18 cellular contexts compared by ENCODE assay signal in genomic region chr20:31909253-31910070, GRCh38. TPM values are rescaled to one million over a fixed set of nuclear protein-coding genes. Genes with fewer than 3 reads are reported as not detected.
A peak's percentile ranks its signal among the peaks of the same experiment; 100 is the strongest.
DNase-seq lines count a peak whose midpoint lies in the region; ATAC-seq, FAIRE-seq and TF ChIP-seq lines count a peak whose summit lies in the region.
"Had no signal": no experiment of that assay in that cellular context is flagged by ENCODE, and none has a peak within 500 bp of the region (broad histone marks: within the 10 kb centered on the region; RNA-seq: fewer than 3 reads in every experiment).

No MANE protein-coding gene starts in this region.

- no peaks in the 10 kb centered on the region for H3K9me3 ChIP-seq in H1 (ENCODE audit: insufficient read depth in 2 of 2, low read depth in 1 of 2, low read length in 1 of 2)
- no peaks in the 10 kb centered on the region for H3K9me3 ChIP-seq in sigmoid colon

- no peak overlapping the region for H3K56ac ChIP-seq in H1 (replicated peaks; ENCODE audit: insufficient read length, low read depth, low read length)

- no peak overlapping the region for H2BK15ac ChIP-seq in H1 (ENCODE audit: low read length)

- ATAC-seq in GM23338, result no peak
- no peak for ATAC-seq in HG03520 (IDR thresholded peaks at IDR 0.05; ENCODE audit: unreplicated experiment)
- ATAC-seq in HG03108 (IDR thresholded peaks at IDR 0.05; ENCODE audit: unreplicated experiment), result no peak
- ATAC-seq: HCT116 had no signal

- H3K9me2 ChIP-seq in GM23338 (ENCODE audit: insufficient read depth), result no peaks in the 10 kb centered on the region; the same call in 1 of the 2 replicates

- no peak overlapping the region for H2BK20ac ChIP-seq in H1 (ENCODE audit: low read length)

- no peak for TF ChIP-seq POLR2A in H1 (IDR thresholded peaks at IDR 0.05; ENCODE audit: control extremely low read depth in 1 of 2, low read depth in 2 of 2, low read length in 2 of 2)
- TF ChIP-seq POLR2A in sigmoid colon (IDR thresholded peaks at IDR 0.05), result no peak

- H3K4me3 ChIP-seq in GM23338 (no peak overlapping the region), H1 (ENCODE audit: extremely low read depth in 1 of 4, insufficient read depth in 2 of 4, low read depth in 3 of 4, low read length in 4 of 4) (no peak overlapping the region), sigmoid colon (no peak overlapping the region)
- H3K4me3 ChIP-seq: GM23248 had no signal

- FAIRE-seq in H1 (lab: Jason Lieb, UNC), result no peak
- FAIRE-seq: A204.1, G401.6 had no signal

- H3K27ac ChIP-seq in GM23338 (ENCODE audit: low read depth) (no peak overlapping the region), H1 (ENCODE audit: low read depth, low read length) (no peak overlapping the region), sigmoid colon (no peak overlapping the region)
- H3K27ac ChIP-seq: GM23248 had no signal

- H3K4ac ChIP-seq in H1 (replicated peaks; ENCODE audit: insufficient read length, low read depth, low read length), result no peak overlapping the region

- no peak overlapping the region for H2AK5ac ChIP-seq in H1 (ENCODE audit: low read depth, low read length)

- intact Hi-C loops in sigmoid colon (cut with DNase I), result no loop called here

- WGBS in H1 (ENCODE audit: extremely low coverage in 1 of 2, insufficient coverage in 1 of 2, insufficient read length in 1 of 2, insufficient replicate concordance in 2 of 2, low coverage in 1 of 2, low lambda C conversion rate in 2 of 2, missing lambda C conversion rate in 1 of 2), 2 experiments, result 89% methylated on average over 17 of the region's 17 CpGs; no CpG with 5 or more reads in 1 of the 2 experiments
- WGBS in sigmoid colon, 2 donors, result 88 to 92% methylated on average over 17 of the region's 17 CpGs

- H4K5ac ChIP-seq in H1 (ENCODE audit: insufficient read length, low read depth, low read length), result no peak overlapping the region

- H3K27me3 Mint-ChIP-seq in GM23338 (ENCODE audit: insufficient read depth, low read depth, poor library complexity), result peaks cover 8% of the 10 kb centered on the region
- H3K27me3 Mint-ChIP-seq: B cell; CD4-positive, alpha-beta T cell had no signal

- H2BK12ac ChIP-seq in H1 (ENCODE audit: low read depth, low read length), result peak overlapping the region; percentile 61; the same call in 1 of the 2 replicates

- no peaks in the 10 kb centered on the region for H3K79me2 ChIP-seq in GM23338 (replicated peaks; ENCODE audit: insufficient read depth)
- no peaks in the 10 kb centered on the region for H3K79me2 ChIP-seq in H1 (ENCODE audit: control insufficient read depth in 1 of 2, insufficient read depth in 2 of 2, low read length in 2 of 2)

- H3K36me3 ChIP-seq in GM23338 (ENCODE audit: insufficient read depth), result no peaks in the 10 kb centered on the region
- H3K36me3 ChIP-seq in H1 (ENCODE audit: control insufficient read depth in 2 of 4, insufficient read depth in 4 of 4, low read length in 3 of 4), result no peaks in the 10 kb centered on the region
- H3K36me3 ChIP-seq in sigmoid colon, result no peaks in the 10 kb centered on the region

- CTCF ChIA-PET in H1 (lab: Charles Lee; ENCODE audit: partially characterized antibody), result interaction anchor here (0.7 to 2.0 kb wide), 5 partner anchors 25 to 200 kb away, joined by 3 to 6 read pairs (median 4); no protein-coding TSS in a partner anchor

- H3K4me1 Mint-ChIP-seq in GM23338, result peaks cover 46% of the 10 kb centered on the region
- H3K4me1 Mint-ChIP-seq: B cell had no signal

- H3K23me2 ChIP-seq in H1 (ENCODE audit: low read depth, low read length), result peaks cover 2% of the 10 kb centered on the region; the same call in 1 of the 2 replicates

- H3K4me2 ChIP-seq in GM23338 (no peak overlapping the region), H1 (ENCODE audit: insufficient read depth in 1 of 2, low read depth in 2 of 2, low read length in 2 of 2) (no peak overlapping the region)

- peaks cover 48% of the 10 kb centered on the region for H3K4me1 ChIP-seq in GM23338 (ENCODE audit: insufficient read depth)
- peaks cover 12 to 34% (median 28%) of the 10 kb centered on the region in 4 experiments for H3K4me1 ChIP-seq in H1 (replicated peaks in 1 of 4; ENCODE audit: control insufficient read depth in 3 of 4, insufficient read depth in 4 of 4, low read length in 3 of 4)
- H3K4me1 ChIP-seq in sigmoid colon, result no peaks in the 10 kb centered on the region

- peaks cover 70% of the 10 kb centered on the region for H3K9me3 Mint-ChIP-seq in GM23338
- H3K9me3 Mint-ChIP-seq: CD4-positive, alpha-beta T cell had no signal

- no peak for TF ChIP-seq RAD21 in H1 (IDR thresholded peaks at IDR 0.05 in 1 of 2, conservative IDR thresholded peaks at IDR 0.05 in 1 of 2; ENCODE audit: low read depth in 2 of 2, low read length in 2 of 2)

- no peak overlapping the region for H2BK120ac ChIP-seq in H1 (replicated peaks; ENCODE audit: low read depth, low read length)

- POLR2A ChIA-PET in H1 (lab: Charles Lee; ENCODE audit: partially characterized antibody), result interaction anchor here (0.8 kb wide), 1 partner anchor 10 kb away, joined by 4 read pairs; no protein-coding TSS in a partner anchor

- DNase-seq in GM23338 (ENCODE audit: low spot score), result no peak
- peak; percentile 47 for DNase-seq in KBM-7
- no peak for DNase-seq in H1 (ENCODE audit: low read depth in 1 of 2, low spot score in 2 of 2)
- DNase-seq in sigmoid colon, result peak; percentile 15
- DNase-seq in OCI-M2 (lab: John Stamatoyannopoulos, UW; ENCODE audit: unreplicated experiment), result no peak
- DNase-seq: C1 segment of cervical spinal cord; CD4-positive, alpha-beta T cell; DMS79; GM23248; Karpas-422 had no signal

- no peaks in the 10 kb centered on the region for H3K27me3 ChIP-seq in GM23338 (ENCODE audit: insufficient read depth)
- H3K27me3 ChIP-seq in H1 (replicated peaks in 1 of 4; ENCODE audit: control insufficient read depth in 3 of 4, extremely low read depth in 1 of 4, insufficient read depth in 3 of 4, low read length in 3 of 4), result peaks cover 0 to 2% (median 0%) of the 10 kb centered on the region in 4 experiments; a peak in 1 of 7 replicates
- no peaks in the 10 kb centered on the region for H3K27me3 ChIP-seq in sigmoid colon

- no peak overlapping the region for H3K27ac Mint-ChIP-seq in GM23338
- H3K27ac Mint-ChIP-seq: B cell; CD4-positive, alpha-beta T cell had no signal

- TF ChIP-seq EP300 in H1 (IDR thresholded peaks at IDR 0.05; ENCODE audit: borderline replicate concordance in 1 of 2, low read depth in 2 of 2, low read length in 2 of 2) (no peak), sigmoid colon (IDR thresholded peaks at IDR 0.05) (no peak)

- H3K4me3 Mint-ChIP-seq in GM23338, result no peak overlapping the region
- H3K4me3 Mint-ChIP-seq: B cell; CD4-positive, alpha-beta T cell had no signal

- no peak overlapping the region for H3K18ac ChIP-seq in H1 (ENCODE audit: extremely low read depth, low read length)

- no peak overlapping the region for H4K91ac ChIP-seq in H1 (replicated peaks; ENCODE audit: insufficient read length, low read length)

- H3K79me1 ChIP-seq in H1 (ENCODE audit: low read depth, low read length), result no peaks in the 10 kb centered on the region

- H3K36me3 Mint-ChIP-seq in GM23338 (ENCODE audit: low read depth), result no peaks in the 10 kb centered on the region; the same call in 2 of the 3 replicates

- no peak overlapping the region for H3K9ac ChIP-seq in H1 (replicated peaks in 1 of 4; ENCODE audit: extremely low read depth in 1 of 4, low read depth in 3 of 4, low read length in 3 of 4)
- H3K9ac ChIP-seq: GM23248 had no signal

- H3K23ac ChIP-seq in H1 (ENCODE audit: insufficient read length), result no peak overlapping the region

- H3F3A ChIP-seq in GM23338 (replicated peaks; ENCODE audit: low read depth), result peaks cover 16% of the 10 kb centered on the region

- H3K14ac ChIP-seq in H1 (ENCODE audit: insufficient read length), result no peak overlapping the region

- H2AFZ ChIP-seq in GM23338 (peak overlapping the region; percentile 87), H1 (ENCODE audit: low read length) (peak overlapping the region; percentile 0; the same call in 1 of the 2 replicates)
- H2AFZ ChIP-seq: GM23248 had no signal

- no peaks in the 10 kb centered on the region for H4K20me1 ChIP-seq in GM23338 (replicated peaks; ENCODE audit: insufficient read depth)
- no peaks in the 10 kb centered on the region for H4K20me1 ChIP-seq in H1 (replicated peaks in 1 of 2; ENCODE audit: control insufficient read depth in 1 of 2, insufficient read depth in 2 of 2, low read length in 2 of 2)

- TF ChIP-seq CTCF in GM23338 (conservative IDR thresholded peaks at IDR 0.05; ENCODE audit: low read depth in 2 of 2), result no peak
- TF ChIP-seq CTCF in H1 (IDR thresholded peaks at IDR 0.05; ENCODE audit: control extremely low read depth in 1 of 3, insufficient read depth in 1 of 3, low read depth in 1 of 3, low read length in 3 of 3), result no peak
- no peak for TF ChIP-seq CTCF in sigmoid colon (IDR thresholded peaks at IDR 0.05)

- H4K8ac ChIP-seq in H1 (ENCODE audit: extremely low read depth, insufficient read depth, low read length), result no peak overlapping the region

- in situ Hi-C loops in KBM-7 (cut with MboI; ENCODE audit: low pct_unique_long_range_greater_than_20kb, low sequenced_read_pairs), result no loop called here

- 0 out of 2 replicates have a peak overlapping the region, but pooled peaks have one; percentile 5 for H2BK5ac ChIP-seq in H1 (ENCODE audit: low read depth, low read length)

RNA-seq across cellular contexts. Expression of gene TTLL9, which starts 39.0 kb away (rescaled TPM):
- 0.39 TPM in 1 of 2 replicates, not detected in the other for total RNA-seq in GM23338 (2014; rRNA removed; shearing (Covaris generic))
- polyA plus RNA-seq in GM23338 (2016; fragmentation: Nextera tagmentation; extraction: Ambion mirVana), result not detected in 2 replicates
- total RNA-seq in H1 (2021; fragmentation: NEBNext Ultra II Directional; extraction: Animal tissue kit (Norgen Biotek cat#: 25700)), result not detected in 2 replicates
- 0.06 and 0.19 TPM in 2 replicates for polyA plus RNA-seq in H1 (2011; rRNA removed)
- polyA plus RNA-seq in H1 (2011; cell fraction: cytosol; rRNA removed), result 0.10 TPM
- polyA plus RNA-seq in H1 (2011; cell fraction: nucleus; rRNA removed), result 0.20 TPM
- 0.15 to 0.24 TPM (median 0.16 TPM) in 3 of 4 replicates, not detected in the other for polyA plus RNA-seq in H1 (2012, experiment 1 of 2)
- polyA plus RNA-seq in H1 (2012, experiment 2 of 2), result not detected
- polyA plus RNA-seq in H1 (2013, experiment 1 of 2), result not detected
- polyA plus RNA-seq in H1 (2013, experiment 2 of 2), result 0.04 TPM
- polyA minus RNA-seq in H1 (2011; rRNA and poly(A)+ RNA removed), result 0.20 TPM in 1 of 2 replicates, not detected in the other
- not detected for polyA minus RNA-seq in H1 (2011; cell fraction: cytosol; rRNA and poly(A)+ RNA removed)
- polyA minus RNA-seq in H1 (2011; cell fraction: nucleus; rRNA and poly(A)+ RNA removed), result not detected
- 1 to 10 TPM in 1 of 4 donors, not detected in 3; 1.1 TPM for total RNA-seq in sigmoid colon
- polyA plus RNA-seq in sigmoid colon, result under 1 TPM in 1 of 3 donors, not detected in 2; 0.15 TPM
- total RNA-seq: Calu3; CD4-positive, alpha-beta T cell; GM23248; HT1080 had no signal
- polyA plus RNA-seq: GM23248 had no signal

RNA-seq across cellular contexts. Expression of gene DUSP15, which starts 39.1 kb away (rescaled TPM):
- total RNA-seq in GM23338 (2014; rRNA removed; shearing (Covaris generic)), result 2.8 and 5.9 TPM in 2 replicates
- polyA plus RNA-seq in GM23338 (2016; fragmentation: Nextera tagmentation; extraction: Ambion mirVana) (0.61 and 0.99 TPM in 2 replicates), H1 (2011; rRNA removed) (3.2 and 6.0 TPM in 2 replicates), sigmoid colon (1 to 10 TPM in 1 of 3 donors, under 1 TPM in 1, not detected in 1; 0.60 to 1.2 TPM)
- total RNA-seq in H1 (2021; fragmentation: NEBNext Ultra II Directional; extraction: Animal tissue kit (Norgen Biotek cat#: 25700)), result 0.91 and 1.0 TPM in 2 replicates
- 3.9 TPM for polyA plus RNA-seq in H1 (2011; cell fraction: cytosol; rRNA removed)
- 4.7 TPM for polyA plus RNA-seq in H1 (2011; cell fraction: nucleus; rRNA removed)
- 0.77 to 3.2 TPM (median 2.8 TPM) in 4 replicates for polyA plus RNA-seq in H1 (2012, experiment 1 of 2)
- polyA plus RNA-seq in H1 (2012, experiment 2 of 2), result 1.6 TPM
- 0.87 TPM for polyA plus RNA-seq in H1 (2013, experiment 1 of 2)
- polyA plus RNA-seq in H1 (2013, experiment 2 of 2), result 0.79 TPM
- polyA minus RNA-seq in H1 (2011; rRNA and poly(A)+ RNA removed), result 0.39 and 1.1 TPM in 2 replicates
- 2.6 TPM for polyA minus RNA-seq in H1 (2011; cell fraction: cytosol; rRNA and poly(A)+ RNA removed)
- polyA minus RNA-seq in H1 (2011; cell fraction: nucleus; rRNA and poly(A)+ RNA removed), result 5.4 TPM
- total RNA-seq in sigmoid colon, result 1 to 10 TPM in 3 of 4 donors, not detected in 1; 1.7 to 2.6 (median 2.0) TPM
- total RNA-seq: Calu3; CD4-positive, alpha-beta T cell; GM23248; HT1080 had no signal
- polyA plus RNA-seq: GM23248 had no signal

RNA-seq across cellular contexts. Expression of gene PDRG1, which starts 42.4 kb away (rescaled TPM):
- 10.5 and 14.8 TPM in 2 replicates for total RNA-seq in GM23338 (2014; rRNA removed; shearing (Covaris generic))
- polyA plus RNA-seq in GM23338 (2016; fragmentation: Nextera tagmentation; extraction: Ambion mirVana), result 27.8 and 28.4 TPM in 2 replicates
- 14.2 and 14.5 TPM in 2 replicates for total RNA-seq in H1 (2021; fragmentation: NEBNext Ultra II Directional; extraction: Animal tissue kit (Norgen Biotek cat#: 25700))
- polyA plus RNA-seq in H1 (2011; rRNA removed), result 20.1 and 20.8 TPM in 2 replicates
- 26.4 TPM for polyA plus RNA-seq in H1 (2011; cell fraction: cytosol; rRNA removed)
- 15.8 TPM for polyA plus RNA-seq in H1 (2011; cell fraction: nucleus; rRNA removed)
- polyA plus RNA-seq in H1 (2012, experiment 1 of 2), result 25.2 to 36.8 TPM (median 30.7 TPM) in 4 replicates
- 22.0 TPM for polyA plus RNA-seq in H1 (2012, experiment 2 of 2)
- 10.7 TPM for polyA plus RNA-seq in H1 (2013, experiment 1 of 2)
- 11.2 TPM for polyA plus RNA-seq in H1 (2013, experiment 2 of 2)
- 6.0 and 7.3 TPM in 2 replicates for polyA minus RNA-seq in H1 (2011; rRNA and poly(A)+ RNA removed)
- 8.3 TPM for polyA minus RNA-seq in H1 (2011; cell fraction: cytosol; rRNA and poly(A)+ RNA removed)
- polyA minus RNA-seq in H1 (2011; cell fraction: nucleus; rRNA and poly(A)+ RNA removed), result 5.7 TPM
- total RNA-seq in sigmoid colon, result 10 to 100 TPM in 1 of 4 donors, 1 to 10 TPM in 3; 5.0 to 13.7 (median 7.3) TPM
- 10 to 100 TPM; 10.2 to 15.2 (median 12.3) TPM for polyA plus RNA-seq in sigmoid colon

RNA-seq across cellular contexts. Expression of gene XKR7, which starts 58.5 kb away (rescaled TPM):
- total RNA-seq in GM23338 (2014; rRNA removed; shearing (Covaris generic)), result 3.0 and 3.9 TPM in 2 replicates
- 0.61 and 0.64 TPM in 2 replicates for polyA plus RNA-seq in GM23338 (2016; fragmentation: Nextera tagmentation; extraction: Ambion mirVana)
- total RNA-seq in H1 (2021; fragmentation: NEBNext Ultra II Directional; extraction: Animal tissue kit (Norgen Biotek cat#: 25700)), result 1.8 and 2.4 TPM in 2 replicates
- polyA plus RNA-seq in H1 (2011; rRNA removed), result 2.4 TPM in 2 replicates
- 1.5 TPM for polyA plus RNA-seq in H1 (2011; cell fraction: cytosol; rRNA removed)
- polyA plus RNA-seq in H1 (2011; cell fraction: nucleus; rRNA removed), result 2.9 TPM
- polyA plus RNA-seq in H1 (2012, experiment 1 of 2), result 2.4 to 3.7 TPM (median 3.0 TPM) in 4 replicates
- polyA plus RNA-seq in H1 (2012, experiment 2 of 2), result 2.2 TPM
- 2.1 TPM for polyA plus RNA-seq in H1 (2013, experiment 1 of 2)
- polyA plus RNA-seq in H1 (2013, experiment 2 of 2), result 2.3 TPM
- 3.7 and 3.9 TPM in 2 replicates for polyA minus RNA-seq in H1 (2011; rRNA and poly(A)+ RNA removed)
- 2.3 TPM for polyA minus RNA-seq in H1 (2011; cell fraction: cytosol; rRNA and poly(A)+ RNA removed)
- polyA minus RNA-seq in H1 (2011; cell fraction: nucleus; rRNA and poly(A)+ RNA removed), result 2.4 TPM
- total RNA-seq in sigmoid colon, result under 1 TPM in 2 of 4 donors, not detected in 2; under 0.01 to 0.14 TPM
- polyA plus RNA-seq in sigmoid colon, result under 1 TPM in 1 of 3 donors, not detected in 2; 0.15 TPM
- total RNA-seq: Calu3; CD4-positive, alpha-beta T cell; GM23248; HT1080 had no signal
- polyA plus RNA-seq: GM23248 had no signal

Comparison
In these comparisons a context has a peak if more than half of its experiments do, and no peak if none do; other contexts are left out.
1. DNase-seq: peak in KBM-7 (single experiment) and sigmoid colon (single experiment); none in GM23338 (single experiment), H1 (0 of 2) and OCI-M2 (single experiment).